In genomic region chr19:16888629-16889371, GRCh38 we compare ENCODE assay signal across 8 cellular contexts. TPM values are rescaled to one million over a fixed set of nuclear protein-coding genes. Genes with fewer than 3 reads are reported as not detected.
DNase-seq lines count a peak whose midpoint lies in the region; ATAC-seq and TF ChIP-seq lines count a peak whose summit lies in the region.

Gene F2RL3, plus strand, starts transcription at chr19:16888999. Its CDS starts 191 bp downstream, at chr19:16889190.

- H3K4me3 ChIP-seq in DOHH2 (ENCODE audit: low read length): peak within 1 kb of the TSS; percentile 94
- no peak within 1 kb of the TSS for H3K4me3 ChIP-seq in HEK293 (ENCODE audit: low read depth, low read length)

- H3K4me1 ChIP-seq in DOHH2 (ENCODE audit: control insufficient read depth, low read length): peaks cover 75% of the 10 kb centered on the region
- H3K4me1 ChIP-seq in HEK293 (ENCODE audit: control insufficient read depth, insufficient read depth, low read length): no peaks in the 10 kb centered on the region

- no peaks in the 10 kb centered on the region for H4K20me1 ChIP-seq in DOHH2 (ENCODE audit: control insufficient read depth, insufficient read depth, low read depth, low read length)

- POLR2A ChIA-PET in HEK293 (lab: Yijun Ruan, JAX): interaction anchor here (0.6 kb wide), 1 partner anchor 84 kb away, joined by 3 read pairs; no protein-coding TSS in a partner anchor

- H3K36me3 ChIP-seq in DOHH2 (ENCODE audit: control insufficient read depth, low read length) (peaks cover 36% of the 10 kb centered on the region), HEK293 (ENCODE audit: control insufficient read depth in 2 of 2, insufficient read depth in 1 of 2, low read length in 2 of 2) (no peaks in the 10 kb centered on the region)

- CTCF ChIA-PET in HEK293 (lab: Yijun Ruan, JAX): interaction anchor here (0.6 kb wide), 1 partner anchor 99 kb away, joined by 3 read pairs; no protein-coding TSS in a partner anchor

- H3K9me2 ChIP-seq in DOHH2 (replicated peaks; ENCODE audit: control insufficient read depth, low read length): no peaks in the 10 kb centered on the region

- DNase-seq in amniotic epithelial cell (ENCODE audit: low read depth) (peak; percentile 67), mucosa of gallbladder (ENCODE audit: low spot score) (peak; percentile 21), HCEC 1CT (no peak), RKO (ENCODE audit: low spot score) (no peak), HK-2 (ENCODE audit: unreplicated experiment) (no peak)

- no peak for ATAC-seq in HG03469 (IDR thresholded peaks at IDR 0.05; ENCODE audit: unreplicated experiment)

- H3K9me3 ChIP-seq in DOHH2 (ENCODE audit: control insufficient read depth, insufficient read depth, low read length) (no peaks in the 10 kb centered on the region), HEK293 (ENCODE audit: control insufficient read depth, insufficient read depth, low read depth, low read length) (no peaks in the 10 kb centered on the region)

- H3K4me2 ChIP-seq in DOHH2 (ENCODE audit: low read length): peak within 1 kb of the TSS; percentile 85

- no peaks in the 10 kb centered on the region for H3K27me3 ChIP-seq in DOHH2 (ENCODE audit: control insufficient read depth, low read length)

- peaks cover 36% of the 10 kb centered on the region for H3K79me2 ChIP-seq in DOHH2 (ENCODE audit: control insufficient read depth, low read length)

- H3K27ac ChIP-seq in DOHH2 (ENCODE audit: low read depth, low read length) (peak within 1 kb of the TSS; percentile 97), HEK293 (ENCODE audit: extremely low read depth, low read depth, low read length) (no peak within 1 kb of the TSS)

- peak; percentile 18 for TF ChIP-seq CTCF in DOHH2 (IDR thresholded peaks at IDR 0.05; ENCODE audit: low read depth, low read length, poor library complexity, severe bottlenecking)
- no peak for TF ChIP-seq CTCF in HEK293 (tag by site-specific recombination; IDR thresholded peaks at IDR 0.05)

- peaks cover 37% of the 10 kb centered on the region for H3F3A ChIP-seq in DOHH2 (ENCODE audit: control insufficient read depth, insufficient read depth)

TF ChIP-seq in HEK293, 187 proteins besides CTCF, POLR2A, EP300 and RAD21:
- no peak for TF ChIP-seq ZNF324 (tag by site-specific recombination; IDR thresholded peaks at IDR 0.05)
- TF ChIP-seq ZNF37A (tag by site-specific recombination; IDR thresholded peaks at IDR 0.05): no peak
- no peak for TF ChIP-seq ELK4 (IDR thresholded peaks at IDR 0.05; ENCODE audit: borderline replicate concordance, low read depth, low read length)
- TF ChIP-seq, protein P1, sequence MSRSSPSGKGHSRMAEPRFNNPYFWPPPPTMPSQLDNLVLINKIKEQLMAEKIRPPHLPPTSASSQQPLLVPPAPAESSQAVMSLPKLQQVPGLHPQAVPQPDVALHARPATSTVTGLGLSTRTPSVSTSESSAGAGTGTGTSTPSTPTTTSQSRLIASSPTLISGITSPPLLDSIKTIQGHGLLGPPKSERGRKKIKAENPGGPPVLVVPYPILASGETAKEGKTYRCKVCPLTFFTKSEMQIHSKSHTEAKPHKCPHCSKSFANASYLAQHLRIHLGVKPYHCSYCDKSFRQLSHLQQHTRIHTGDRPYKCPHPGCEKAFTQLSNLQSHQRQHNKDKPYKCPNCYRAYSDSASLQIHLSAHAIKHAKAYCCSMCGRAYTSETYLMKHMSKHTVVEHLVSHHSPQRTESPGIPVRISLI (tag by site-specific recombination; IDR thresholded peaks at IDR 0.05): no peak
- 0 out of 2 replicates have a peak, but pooled peaks have one; percentile 8 for TF ChIP-seq EGR2 (tag by site-specific recombination; IDR thresholded peaks at IDR 0.05; ENCODE audit: low read depth)
- no peak for TF ChIP-seq ZFP69B (tag by site-specific recombination; IDR thresholded peaks at IDR 0.05)
- no peak for TF ChIP-seq HOXC10 (CRISPR knock-in tag; IDR thresholded peaks at IDR 0.05)
- TF ChIP-seq KLF1 (tag by site-specific recombination; IDR thresholded peaks at IDR 0.05): no peak
- TF ChIP-seq ZBTB10 (tag by site-specific recombination; IDR thresholded peaks at IDR 0.05): no peak
- peak; percentile 42; the same call in 1 of the 2 replicates for TF ChIP-seq ZFHX2 (tag by site-specific recombination; conservative IDR thresholded peaks at IDR 0.05)
- no peak for TF ChIP-seq ZNF530 (tag by site-specific recombination; IDR thresholded peaks at IDR 0.05; ENCODE audit: low read depth)
- TF ChIP-seq ZSCAN18 (tag by site-specific recombination; IDR thresholded peaks at IDR 0.05): no peak
- no peak for TF ChIP-seq ZNF292 (tag by site-specific recombination; IDR thresholded peaks at IDR 0.05; ENCODE audit: borderline replicate concordance, low read depth)
- no peak for TF ChIP-seq ZBTB26 (tag by site-specific recombination; optimal IDR thresholded peaks at IDR 0.05)
- TF ChIP-seq ZNF155 (tag by site-specific recombination; IDR thresholded peaks at IDR 0.05): no peak
TF ChIP-seq in HEK293: peak in this region for 2.

RNA-seq across cellular contexts. Expression of gene F2RL3, which starts in this region (rescaled TPM):
- 2.9 TPM for total RNA-seq in mucosa of gallbladder

Comparison
In these comparisons a context has a peak if more than half of its experiments do, and no peak if none do; other contexts are left out.
1. DNase-seq: peak in amniotic epithelial cell (single experiment) and mucosa of gallbladder (single experiment); none in HCEC 1CT (single experiment), RKO (single experiment) and HK-2 (single experiment).